In the genomic region with DNA sequence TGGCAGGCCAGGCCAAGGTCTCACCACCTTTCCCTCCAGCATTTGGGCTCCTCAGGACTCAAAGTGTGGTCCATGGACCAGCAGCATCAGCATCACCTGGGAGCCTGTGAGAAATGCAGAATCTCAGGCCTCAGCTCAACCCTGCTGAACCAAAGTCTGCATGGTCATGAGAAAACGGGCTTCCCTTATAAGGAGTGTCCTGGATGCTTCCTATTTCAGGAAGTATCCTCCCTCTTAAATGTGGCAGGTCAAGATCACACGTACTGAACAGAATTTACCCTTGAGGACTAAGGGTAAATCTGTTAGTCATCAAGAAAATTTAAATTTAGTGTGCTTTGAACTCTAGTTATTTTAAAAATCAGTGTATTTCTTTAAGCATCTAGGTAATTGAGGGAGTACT, we compare ENCODE assay signal across 2 cellular contexts.
A peak's percentile ranks its signal among the peaks of the same experiment; 100 is the strongest.
TF ChIP-seq lines count a peak whose summit lies in the region.

No MANE protein-coding gene starts in this region.

TF ChIP-seq in GM23338, 12 proteins besides CTCF, POLR2A, EP300 and RAD21 (continues in another document):
- TF ChIP-seq STAT1 (IDR thresholded peaks at IDR 0.05; ENCODE audit: unreplicated experiment) (no peak), POLR2AphosphoS5 (IDR thresholded peaks at IDR 0.05; ENCODE audit: low read depth) (no peak), ZNF331 (CRISPR knock-in tag; IDR thresholded peaks at IDR 0.05; ENCODE audit: low read depth) (no peak), ZNF462 (CRISPR knock-in tag; IDR thresholded peaks at IDR 0.05) (no peak), NANOG (IDR thresholded peaks at IDR 0.05; ENCODE audit: borderline replicate concordance) (no peak), CREB1 (CRISPR knock-in tag; IDR thresholded peaks at IDR 0.05; ENCODE audit: low read depth) (no peak), EZH2 (IDR thresholded peaks at IDR 0.05; ENCODE audit: low read depth, unreplicated experiment) (no peak), ZNF114 (CRISPR knock-in tag; IDR thresholded peaks at IDR 0.05) (no peak), JUNB (IDR thresholded peaks at IDR 0.05; ENCODE audit: unreplicated experiment) (no peak), EZH2phosphoT487 (IDR thresholded peaks at IDR 0.05; ENCODE audit: unreplicated experiment) (no peak)
- TF ChIP-seq, protein P1, sequence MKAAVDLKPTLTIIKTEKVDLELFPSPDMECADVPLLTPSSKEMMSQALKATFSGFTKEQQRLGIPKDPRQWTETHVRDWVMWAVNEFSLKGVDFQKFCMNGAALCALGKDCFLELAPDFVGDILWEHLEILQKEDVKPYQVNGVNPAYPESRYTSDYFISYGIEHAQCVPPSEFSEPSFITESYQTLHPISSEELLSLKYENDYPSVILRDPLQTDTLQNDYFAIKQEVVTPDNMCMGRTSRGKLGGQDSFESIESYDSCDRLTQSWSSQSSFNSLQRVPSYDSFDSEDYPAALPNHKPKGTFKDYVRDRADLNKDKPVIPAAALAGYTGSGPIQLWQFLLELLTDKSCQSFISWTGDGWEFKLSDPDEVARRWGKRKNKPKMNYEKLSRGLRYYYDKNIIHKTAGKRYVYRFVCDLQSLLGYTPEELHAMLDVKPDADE (IDR thresholded peaks at IDR 0.05) = no peak

TF ChIP-seq in HepG2, 621 proteins besides CTCF, POLR2A, EP300 and RAD21 (continued from another document):
- TF ChIP-seq GTF2F1 (IDR thresholded peaks at IDR 0.05; ENCODE audit: low read length) (no peak), RBM22 (optimal IDR thresholded peaks at IDR 0.05; ENCODE audit: low read length) (peak; percentile 47), FOXJ3 (CRISPR knock-in tag; IDR thresholded peaks at IDR 0.05; ENCODE audit: borderline replicate concordance) (no peak), ZZZ3 (CRISPR knock-in tag; IDR thresholded peaks at IDR 0.05; ENCODE audit: borderline replicate concordance) (no peak), SAP130 (CRISPR knock-in tag; IDR thresholded peaks at IDR 0.05; ENCODE audit: low read depth) (no peak)
- TF ChIP-seq, protein P2, sequence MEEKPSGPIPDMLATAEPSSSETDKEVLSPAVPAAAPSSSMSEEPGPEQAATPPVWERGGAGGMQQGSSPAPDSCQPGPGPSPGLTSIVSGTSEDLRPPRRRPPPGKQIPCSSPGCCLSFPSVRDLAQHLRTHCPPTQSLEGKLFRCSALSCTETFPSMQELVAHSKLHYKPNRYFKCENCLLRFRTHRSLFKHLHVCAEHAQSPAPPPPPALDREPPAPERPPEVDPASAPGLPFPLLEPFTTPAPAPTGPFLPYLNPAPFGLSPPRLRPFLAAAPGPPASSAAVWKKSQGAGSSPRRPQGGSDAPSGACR (CRISPR knock-in tag; IDR thresholded peaks at IDR 0.05) = no peak
- TF ChIP-seq, protein P3, sequence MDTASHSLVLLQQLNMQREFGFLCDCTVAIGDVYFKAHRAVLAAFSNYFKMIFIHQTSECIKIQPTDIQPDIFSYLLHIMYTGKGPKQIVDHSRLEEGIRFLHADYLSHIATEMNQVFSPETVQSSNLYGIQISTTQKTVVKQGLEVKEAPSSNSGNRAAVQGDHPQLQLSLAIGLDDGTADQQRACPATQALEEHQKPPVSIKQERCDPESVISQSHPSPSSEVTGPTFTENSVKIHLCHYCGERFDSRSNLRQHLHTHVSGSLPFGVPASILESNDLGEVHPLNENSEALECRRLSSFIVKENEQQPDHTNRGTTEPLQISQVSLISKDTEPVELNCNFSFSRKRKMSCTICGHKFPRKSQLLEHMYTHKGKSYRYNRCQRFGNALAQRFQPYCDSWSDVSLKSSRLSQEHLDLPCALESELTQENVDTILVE (CRISPR knock-in tag; IDR thresholded peaks at IDR 0.05) = no peak
